ENCODE assay signal across 23 cellular contexts in genomic region chr11:127063191-127063590, GRCh38.
"Had no signal": no experiment of that assay in that cellular context is flagged by ENCODE, and none has a peak within 500 bp of the region (broad histone marks: within the 10 kb centered on the region; RNA-seq: fewer than 3 reads in every experiment).

No MANE protein-coding gene starts in this region.

- H3K27ac Mint-ChIP-seq: activated CD8-positive, alpha-beta T cell treated with anti-CD3 and anti-CD28 coated beads for 36 hours; activated naive CD8-positive, alpha-beta T cell treated with anti-CD3 and anti-CD28 coated beads for 36 hours; activated T-cell treated with anti-CD3 and anti-CD28 coated beads, Interleukin-2, amount 50 U/mL, for 72 hours; activated T-helper 2 cell treated with anti-CD3 and anti-CD28 coated beads, Interferon-gamma antibody, Interleukin-2, Interleukin-4, amounts not matched to agents 10 μg/mL and 5 μg/mL and 100 μg/mL, durations not matched to agents 14 hours and 24 hours and 36 hours; T-helper 1 cell treated with Interleukin-12 subunit alpha and Interleukin-12 subunit beta and Interleukin-4 antibody, amounts not matched to agents 30 μg/mL and 1 μg/mL, for 36 hours had no signal

- DNase-seq: activated CD4-positive, alpha-beta T cell treated with anti-CD3 and anti-CD28 coated beads for 4 hours; activated CD8-positive, alpha-beta memory T cell treated with anti-CD3 and anti-CD28 coated beads, Interleukin-2, amount 50 U/mL, for 4 hours; activated CD8-positive, alpha-beta T cell treated with anti-CD3 and anti-CD28 coated beads for 36 hours; activated gamma-delta T cell treated with Interleukin-2 at 50 U/mL for 16 hours; activated naive CD4-positive, alpha-beta T cell treated with anti-CD3 and anti-CD28 coated beads, Interleukin-2, amount 10 ng/mL, durations not matched to agents 7 days and 5 days; activated naive CD8-positive, alpha-beta T cell treated with anti-CD3 and anti-CD28 coated beads for 36 hours; activated T-cell treated with anti-CD3 and anti-CD28 coated beads, Interleukin-2, amount 50 U/mL, for 72 hours; cerebellar nuclear complex; NCI-H1092; NCI-H1417; NCI-H1694 treated with DMSO at 0.1 percent for 48 hours; NCI-H2081 treated with DMSO at 0.1 percent for 48 hours; NCI-H2171 treated with DMSO at 0.1 percent for 48 hours; NCI-H345; NCI-H510A; NCI-H526 treated with DMSO at 0.1 percent for 48 hours; NCI-H82; PC-3; SHP77 treated with DMSO at 0.1 percent for 48 hours had no signal

- H3K9me3 Mint-ChIP-seq: activated CD8-positive, alpha-beta T cell treated with anti-CD3 and anti-CD28 coated beads for 36 hours; activated naive CD4-positive, alpha-beta T cell treated with anti-CD3 and anti-CD28 coated beads, Interleukin-2, amount 10 ng/mL, durations not matched to agents 7 days and 5 days; activated naive CD8-positive, alpha-beta T cell treated with anti-CD3 and anti-CD28 coated beads for 36 hours; activated T-cell treated with anti-CD3 and anti-CD28 coated beads, Interleukin-2, amount 50 U/mL, for 72 hours; activated T-helper 2 cell treated with anti-CD3 and anti-CD28 coated beads, Interferon-gamma antibody, Interleukin-2, Interleukin-4, amounts not matched to agents 10 μg/mL and 5 μg/mL and 100 μg/mL, durations not matched to agents 14 hours and 24 hours and 36 hours; T-helper 1 cell treated with Interleukin-12 subunit alpha and Interleukin-12 subunit beta and Interleukin-4 antibody, amounts not matched to agents 30 μg/mL and 1 μg/mL, for 36 hours had no signal

- FAIRE-seq: colon had no signal

- H3K4me3 Mint-ChIP-seq: activated CD8-positive, alpha-beta T cell treated with anti-CD3 and anti-CD28 coated beads for 36 hours; activated naive CD4-positive, alpha-beta T cell treated with anti-CD3 and anti-CD28 coated beads, Interleukin-2, amount 10 ng/mL, durations not matched to agents 7 days and 5 days; activated naive CD8-positive, alpha-beta T cell treated with anti-CD3 and anti-CD28 coated beads for 36 hours; activated T-cell treated with anti-CD3 and anti-CD28 coated beads, Interleukin-2, amount 50 U/mL, for 72 hours; T-helper 1 cell treated with Interleukin-12 subunit alpha and Interleukin-12 subunit beta and Interleukin-4 antibody, amounts not matched to agents 30 μg/mL and 1 μg/mL, for 36 hours had no signal

- ATAC-seq: activated CD4-positive, CD25-positive, alpha-beta regulatory T cell treated with anti-CD3 and anti-CD28 coated beads, Interleukin-2, amount 50 U/mL, for 24 hours; activated CD8-positive, alpha-beta T cell treated with anti-CD3 and anti-CD28 coated beads for 36 hours; activated T-cell treated with anti-CD3 and anti-CD28 coated beads, Interleukin-2, amount 50 U/mL, for 72 hours; PC-3 had no signal

- H3K36me3 Mint-ChIP-seq: activated naive CD4-positive, alpha-beta T cell treated with anti-CD3 and anti-CD28 coated beads, Interleukin-2, amount 10 ng/mL, durations not matched to agents 7 days and 5 days; activated naive CD8-positive, alpha-beta T cell treated with anti-CD3 and anti-CD28 coated beads for 36 hours had no signal

- H3K4me1 Mint-ChIP-seq: activated naive CD4-positive, alpha-beta T cell treated with anti-CD3 and anti-CD28 coated beads, Interleukin-2, amount 10 ng/mL, durations not matched to agents 7 days and 5 days; activated naive CD8-positive, alpha-beta T cell treated with anti-CD3 and anti-CD28 coated beads for 36 hours had no signal

- H3K27me3 Mint-ChIP-seq: activated naive CD4-positive, alpha-beta T cell treated with anti-CD3 and anti-CD28 coated beads, Interleukin-2, amount 10 ng/mL, durations not matched to agents 7 days and 5 days had no signal
